Comparison of ENCODE assay signal across 9 cellular contexts in genomic region chr6:158002951-158003853, GRCh38. TPM values are rescaled to one million over a fixed set of nuclear protein-coding genes. Genes with fewer than 3 reads are reported as not detected.
A peak's percentile ranks its signal among the peaks of the same experiment; 100 is the strongest.
DNase-seq lines count a peak whose midpoint lies in the region; ATAC-seq and TF ChIP-seq lines count a peak whose summit lies in the region.
"Had no signal": no experiment of that assay in that cellular context is flagged by ENCODE, and none has a peak within 500 bp of the region (broad histone marks: within the 10 kb centered on the region; RNA-seq: fewer than 3 reads in every experiment).

No MANE protein-coding gene starts in this region.

- no peak overlapping the region for H3K4me3 ChIP-seq in CD4-positive, alpha-beta memory T cell (ENCODE audit: low read length in 2 of 2)
- peak overlapping the region in 1 of 2 donors; percentile 5 for H3K4me3 ChIP-seq in vagina

- no peaks in the 10 kb centered on the region for H3K9me3 ChIP-seq in CD4-positive, alpha-beta memory T cell (ENCODE audit: control insufficient read depth in 1 of 2, low read length in 2 of 2)
- no peaks in the 10 kb centered on the region for H3K9me3 ChIP-seq in vagina

- H3K9me3 Mint-ChIP-seq in CD4-positive, alpha-beta memory T cell = peaks cover 0 to 5% (median 0%) of the 10 kb centered on the region in 8 donors
- H3K9me3 Mint-ChIP-seq in effector memory CD8-positive, alpha-beta T cell = no peaks in the 10 kb centered on the region

- peak; percentile 74 for ATAC-seq in effector memory CD8-positive, alpha-beta T cell (replicated peaks)
- ATAC-seq in GM21367 (IDR thresholded peaks at IDR 0.05; ENCODE audit: unreplicated experiment) = no peak
- no peak for ATAC-seq in HG03280 (IDR thresholded peaks at IDR 0.05; ENCODE audit: unreplicated experiment)
- no peak for ATAC-seq in GM18519 (IDR thresholded peaks at IDR 0.05; ENCODE audit: low FRiP score, unreplicated experiment)

- TF ChIP-seq POLR2A in vagina (IDR thresholded peaks at IDR 0.05) = no peak

- POLR2A ChIA-PET in CD4-positive, alpha-beta memory T cell (lab: Charles Lee; ENCODE audit: partially characterized antibody) = no interaction called here
- POLR2A ChIA-PET in RWPE1 (lab: Yijun Ruan, JAX; ENCODE audit: low non-redundant PET) = no interaction called here

- H3K4me1 Mint-ChIP-seq in CD4-positive, alpha-beta memory T cell = peaks cover 46 to 81% (median 62%) of the 10 kb centered on the region in 4 donors
- H3K4me1 Mint-ChIP-seq in effector memory CD8-positive, alpha-beta T cell (ENCODE audit: low read depth in 2 of 2) = peaks cover 8 to 42% of the 10 kb centered on the region in 2 donors

- peak overlapping the region; percentile 23 to 98 (median 89) for H3K27ac Mint-ChIP-seq in CD4-positive, alpha-beta memory T cell
- H3K27ac Mint-ChIP-seq in effector memory CD8-positive, alpha-beta T cell = peak overlapping the region; percentile 63 to 82

- H3K4me1 ChIP-seq in CD4-positive, alpha-beta memory T cell (ENCODE audit: insufficient read depth, low read length) = peaks cover 35% of the 10 kb centered on the region
- H3K4me1 ChIP-seq in vagina = peaks cover 34% of the 10 kb centered on the region

- no peaks in the 10 kb centered on the region for H3K27me3 Mint-ChIP-seq in CD4-positive, alpha-beta memory T cell
- H3K27me3 Mint-ChIP-seq in effector memory CD8-positive, alpha-beta T cell = no peaks in the 10 kb centered on the region

- DNase-seq in CD4-positive, alpha-beta memory T cell = no peak
- DNase-seq in RWPE1 (ENCODE audit: low spot score) (no peak), myocyte (ENCODE audit: low read depth) (peak; percentile 94), vagina (ENCODE audit: extremely low spot score in 2 of 2) (no peak)
- no peak for DNase-seq in effector memory CD8-positive, alpha-beta T cell

- intact Hi-C loops in CD4-positive, alpha-beta memory T cell (cut with micrococcal nuclease) = no loop called here
- intact Hi-C loops in vagina (cut with DNase I) = no loop called here

- H3K36me3 ChIP-seq in CD4-positive, alpha-beta memory T cell (ENCODE audit: insufficient read depth, low read length) = no peaks in the 10 kb centered on the region
- no peaks in the 10 kb centered on the region for H3K36me3 ChIP-seq in vagina

- TF ChIP-seq CTCF in RWPE1 (conservative IDR thresholded peaks at IDR 0.05; ENCODE audit: low read depth) (no peak), vagina (IDR thresholded peaks at IDR 0.05) (no peak)

- no peaks in the 10 kb centered on the region for H3K27me3 ChIP-seq in CD4-positive, alpha-beta memory T cell (ENCODE audit: insufficient read depth, low read length)
- no peaks in the 10 kb centered on the region for H3K27me3 ChIP-seq in vagina

- peak overlapping the region in 5 of 8 donors; percentile 3 to 76 (median 55) for H3K4me3 Mint-ChIP-seq in CD4-positive, alpha-beta memory T cell
- H3K4me3 Mint-ChIP-seq in effector memory CD8-positive, alpha-beta T cell = no peak overlapping the region

- H3K36me3 Mint-ChIP-seq in CD4-positive, alpha-beta memory T cell = peaks cover 10 to 20% of the 10 kb centered on the region in 2 donors
- H3K36me3 Mint-ChIP-seq in effector memory CD8-positive, alpha-beta T cell (ENCODE audit: insufficient read depth) = peaks cover 10% of the 10 kb centered on the region

- H3K27ac ChIP-seq in CD4-positive, alpha-beta memory T cell (ENCODE audit: low read depth, low read length) = no peak overlapping the region
- H3K27ac ChIP-seq in RWPE1 (peak overlapping the region; percentile 43), vagina (peak overlapping the region; percentile 93)
- H3K27ac ChIP-seq: HL-60 had no signal

- CTCF ChIA-PET in CD4-positive, alpha-beta memory T cell (lab: Charles Lee; ENCODE audit: partially characterized antibody) = interaction anchor here (1.1 to 1.5 kb wide), 5 partner anchors 12 to 24 kb away, joined by 3 to 5 read pairs (median 4); no protein-coding TSS in a partner anchor
- CTCF ChIA-PET in RWPE1 (lab: Yijun Ruan, JAX) = interaction anchor here (0.5 kb wide), 1 partner anchor 101 kb away, joined by 4 read pairs; no protein-coding TSS in a partner anchor

RNA-seq across cellular contexts. Expression of gene SYNJ2, which starts 21.5 kb away (rescaled TPM):
- 10 to 100 TPM; 17.2 to 17.4 TPM for total RNA-seq in CD4-positive, alpha-beta memory T cell
- polyA plus RNA-seq in CD4-positive, alpha-beta memory T cell = 10 to 100 TPM; 14.5 to 14.6 TPM
- 11.4 and 14.2 TPM in 2 replicates for total RNA-seq in myocyte
- 18.1 TPM for polyA plus RNA-seq in myocyte (2012)
- 8.3 TPM for total RNA-seq in vagina

Comparison
In these comparisons a context has a peak if more than half of its experiments do, and no peak if none do; other contexts are left out.
1. H3K4me3 Mint-ChIP-seq: peak in CD4-positive, alpha-beta memory T cell (5 of 8); none in effector memory CD8-positive, alpha-beta T cell (0 of 2).